1 cellular context compared by ENCODE assay signal in genomic region chr17:43780135-43780534, GRCh38.
TF ChIP-seq lines count a peak whose summit lies in the region.

TSS of gene CFAP97D1 (plus strand) at chr17:43780435. CDS start at chr17:43780463, 28 bp downstream.

TF ChIP-seq in GM12878, 131 proteins besides CTCF, POLR2A, EP300 and RAD21 (continued from another document):
- no peak for TF ChIP-seq RUNX3 (IDR thresholded peaks at IDR 0.05; ENCODE audit: low read length)
- TF ChIP-seq, protein P1, sequence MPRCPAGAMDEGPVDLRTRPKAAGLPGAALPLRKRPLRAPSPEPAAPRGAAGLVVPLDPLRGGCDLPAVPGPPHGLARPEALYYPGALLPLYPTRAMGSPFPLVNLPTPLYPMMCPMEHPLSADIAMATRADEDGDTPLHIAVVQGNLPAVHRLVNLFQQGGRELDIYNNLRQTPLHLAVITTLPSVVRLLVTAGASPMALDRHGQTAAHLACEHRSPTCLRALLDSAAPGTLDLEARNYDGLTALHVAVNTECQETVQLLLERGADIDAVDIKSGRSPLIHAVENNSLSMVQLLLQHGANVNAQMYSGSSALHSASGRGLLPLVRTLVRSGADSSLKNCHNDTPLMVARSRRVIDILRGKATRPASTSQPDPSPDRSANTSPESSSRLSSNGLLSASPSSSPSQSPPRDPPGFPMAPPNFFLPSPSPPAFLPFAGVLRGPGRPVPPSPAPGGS (IDR thresholded peaks at IDR 0.05; ENCODE audit: borderline replicate concordance, insufficient read depth, low read depth, low read length, poor library complexity, severe bottlenecking): no peak
- TF ChIP-seq ELK1 (IDR thresholded peaks at IDR 0.05; ENCODE audit: low read depth, low read length): no peak
- TF ChIP-seq POLR2AphosphoS2 (IDR thresholded peaks at IDR 0.05; ENCODE audit: low read depth, low read length): no peak
